Comparison of ENCODE assay signal across 2 cellular contexts in genomic region chr9:89542461-89543021, GRCh38.
TF ChIP-seq lines count a peak whose summit lies in the region.

No MANE protein-coding gene starts in this region.

TF ChIP-seq in SK-N-SH treated with all-trans-retinoic acid at 6 μM for 48 hours, 23 proteins besides CTCF, POLR2A, EP300 and RAD21 (continued from another document):
- TF ChIP-seq RARB (CRISPR knock-in tag; IDR thresholded peaks at IDR 0.05), result no peak
- TF ChIP-seq OSR1 (CRISPR knock-in tag; IDR thresholded peaks at IDR 0.05), result no peak
- TF ChIP-seq, protein P1, sequence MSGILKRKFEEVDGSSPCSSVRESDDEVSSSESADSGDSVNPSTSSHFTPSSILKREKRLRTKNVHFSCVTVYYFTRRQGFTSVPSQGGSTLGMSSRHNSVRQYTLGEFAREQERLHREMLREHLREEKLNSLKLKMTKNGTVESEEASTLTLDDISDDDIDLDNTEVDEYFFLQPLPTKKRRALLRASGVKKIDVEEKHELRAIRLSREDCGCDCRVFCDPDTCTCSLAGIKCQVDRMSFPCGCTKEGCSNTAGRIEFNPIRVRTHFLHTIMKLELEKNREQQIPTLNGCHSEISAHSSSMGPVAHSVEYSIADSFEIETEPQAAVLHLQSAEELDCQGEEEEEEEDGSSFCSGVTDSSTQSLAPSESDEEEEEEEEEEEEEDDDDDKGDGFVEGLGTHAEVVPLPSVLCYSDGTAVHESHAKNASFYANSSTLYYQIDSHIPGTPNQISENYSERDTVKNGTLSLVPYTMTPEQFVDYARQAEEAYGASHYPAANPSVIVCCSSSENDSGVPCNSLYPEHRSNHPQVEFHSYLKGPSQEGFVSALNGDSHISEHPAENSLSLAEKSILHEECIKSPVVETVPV (CRISPR knock-in tag; IDR thresholded peaks at IDR 0.05), result no peak
- no peak for TF ChIP-seq ZNF8 (CRISPR knock-in tag; IDR thresholded peaks at IDR 0.05)
- no peak for TF ChIP-seq TOX (CRISPR knock-in tag; IDR thresholded peaks at IDR 0.05; ENCODE audit: borderline replicate concordance)
- TF ChIP-seq ZNF565 (CRISPR knock-in tag; conservative IDR thresholded peaks at IDR 0.05; ENCODE audit: low read depth), result no peak
- TF ChIP-seq TSHZ2 (CRISPR knock-in tag; IDR thresholded peaks at IDR 0.05), result no peak
- no peak for TF ChIP-seq ZC3H10 (CRISPR knock-in tag; IDR thresholded peaks at IDR 0.05)
- TF ChIP-seq ISL1 (CRISPR knock-in tag; IDR thresholded peaks at IDR 0.05), result no peak
- TF ChIP-seq, protein P2, sequence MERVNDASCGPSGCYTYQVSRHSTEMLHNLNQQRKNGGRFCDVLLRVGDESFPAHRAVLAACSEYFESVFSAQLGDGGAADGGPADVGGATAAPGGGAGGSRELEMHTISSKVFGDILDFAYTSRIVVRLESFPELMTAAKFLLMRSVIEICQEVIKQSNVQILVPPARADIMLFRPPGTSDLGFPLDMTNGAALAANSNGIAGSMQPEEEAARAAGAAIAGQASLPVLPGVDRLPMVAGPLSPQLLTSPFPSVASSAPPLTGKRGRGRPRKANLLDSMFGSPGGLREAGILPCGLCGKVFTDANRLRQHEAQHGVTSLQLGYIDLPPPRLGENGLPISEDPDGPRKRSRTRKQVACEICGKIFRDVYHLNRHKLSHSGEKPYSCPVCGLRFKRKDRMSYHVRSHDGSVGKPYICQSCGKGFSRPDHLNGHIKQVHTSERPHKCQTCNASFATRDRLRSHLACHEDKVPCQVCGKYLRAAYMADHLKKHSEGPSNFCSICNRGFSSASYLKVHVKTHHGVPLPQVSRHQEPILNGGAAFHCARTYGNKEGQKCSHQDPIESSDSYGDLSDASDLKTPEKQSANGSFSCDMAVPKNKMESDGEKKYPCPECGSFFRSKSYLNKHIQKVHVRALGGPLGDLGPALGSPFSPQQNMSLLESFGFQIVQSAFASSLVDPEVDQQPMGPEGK (CRISPR knock-in tag; IDR thresholded peaks at IDR 0.05; ENCODE audit: borderline replicate concordance), result no peak
- no peak for TF ChIP-seq POU6F1 (CRISPR knock-in tag; IDR thresholded peaks at IDR 0.05; ENCODE audit: borderline replicate concordance, low read depth)
- no peak for TF ChIP-seq CREB5 (CRISPR knock-in tag; IDR thresholded peaks at IDR 0.05; ENCODE audit: low read depth)

TF ChIP-seq in HepG2, 621 proteins besides CTCF, POLR2A, EP300 and RAD21 (continued from another document):
- TF ChIP-seq IRX3 (CRISPR knock-in tag; IDR thresholded peaks at IDR 0.05; ENCODE audit: borderline replicate concordance, low read depth), result no peak
- TF ChIP-seq GLI4 (CRISPR knock-in tag; IDR thresholded peaks at IDR 0.05; ENCODE audit: borderline replicate concordance), result no peak
- no peak for TF ChIP-seq NFYB (CRISPR knock-in tag; IDR thresholded peaks at IDR 0.05)
- no peak for TF ChIP-seq HHEX (CRISPR knock-in tag; IDR thresholded peaks at IDR 0.05)
- TF ChIP-seq ARNT (IDR thresholded peaks at IDR 0.05), result no peak
- TF ChIP-seq ZNF20 (CRISPR knock-in tag; IDR thresholded peaks at IDR 0.05), result no peak
- no peak for TF ChIP-seq ZNF33A (CRISPR knock-in tag; IDR thresholded peaks at IDR 0.05; ENCODE audit: borderline replicate concordance)
- no peak for TF ChIP-seq ZNF607 (CRISPR knock-in tag; IDR thresholded peaks at IDR 0.05; ENCODE audit: borderline replicate concordance)
- TF ChIP-seq ZKSCAN8 (CRISPR knock-in tag; IDR thresholded peaks at IDR 0.05; ENCODE audit: borderline replicate concordance), result no peak
- no peak for TF ChIP-seq IRF2 (CRISPR knock-in tag; IDR thresholded peaks at IDR 0.05)
- TF ChIP-seq ZNF775 (CRISPR knock-in tag; IDR thresholded peaks at IDR 0.05; ENCODE audit: borderline replicate concordance), result no peak
TF ChIP-seq in HepG2: peak in this region for 0.
